9 cellular contexts compared by ENCODE assay signal in the genomic region with DNA sequence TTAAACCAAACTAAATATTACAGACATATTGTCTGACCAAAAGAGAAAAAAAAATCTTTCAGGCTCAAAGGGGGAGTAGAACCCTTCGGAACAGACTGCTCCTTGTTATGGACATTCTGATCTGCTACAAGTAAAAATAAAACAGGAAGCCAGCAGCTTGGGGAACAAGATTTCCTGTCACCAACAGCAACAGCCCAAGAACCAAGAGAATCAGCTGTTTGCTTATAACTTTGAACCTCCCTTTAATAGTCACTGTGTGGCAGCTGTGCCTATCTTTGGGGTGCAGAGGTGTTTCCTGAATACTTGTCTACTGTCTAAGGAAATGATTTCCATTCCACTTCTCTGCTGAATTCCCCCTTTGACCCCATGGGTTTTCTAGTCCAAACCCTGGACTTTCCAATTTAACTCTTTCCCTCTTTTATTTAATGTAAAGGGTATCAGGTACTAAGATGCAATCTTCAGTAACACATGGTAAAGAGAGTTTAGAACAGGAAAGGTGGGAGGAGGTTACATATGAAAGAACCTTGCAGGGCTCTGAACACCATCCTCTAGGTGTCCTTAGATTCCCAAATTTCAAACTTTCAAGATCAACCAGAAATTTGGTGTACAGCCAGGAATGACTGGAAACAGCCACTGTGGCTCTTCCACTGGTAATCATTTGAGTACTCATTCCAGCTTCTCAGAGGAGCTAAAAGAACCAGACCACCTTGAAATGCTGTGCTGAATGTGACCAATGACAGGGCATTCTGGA. TPM values are rescaled to one million over a fixed set of nuclear protein-coding genes. Genes with fewer than 3 reads are reported as not detected.
DNase-seq lines count a peak whose midpoint lies in the region; ATAC-seq and TF ChIP-seq lines count a peak whose summit lies in the region.
"Had no signal": no experiment of that assay in that cellular context is flagged by ENCODE, and none has a peak within 500 bp of the region (broad histone marks: within the 10 kb centered on the region; RNA-seq: fewer than 3 reads in every experiment).

No MANE protein-coding gene starts in this region.

- H3K36me3 ChIP-seq in left lung (peaks cover 0 to 23% of the 10 kb centered on the region in 2 donors), transverse colon (peaks cover 0 to 7% (median 0%) of the 10 kb centered on the region in 4 donors)

- peak overlapping the region; percentile 55 to 85 for H3K27ac ChIP-seq in left lung
- H3K27ac ChIP-seq in transverse colon = peak overlapping the region; percentile 63 to 79 (median 74)

- no peak for TF ChIP-seq POLR2A in transverse colon (IDR thresholded peaks at IDR 0.05)

- CTCF ChIA-PET in activated naive CD4-positive, alpha-beta T cell treated with anti-CD3 and anti-CD28 coated beads for 36 hours (lab: Charles Lee) = interaction anchor here (1.0 to 1.8 kb wide), 5 partner anchors 8 to 344 kb away, joined by 3 to 7 read pairs (median 5); no protein-coding TSS in a partner anchor

- peak overlapping the region; percentile 76 for H3K27ac Mint-ChIP-seq in activated naive CD4-positive, alpha-beta T cell treated with anti-CD3 and anti-CD28 coated beads for 36 hours
- H3K27ac Mint-ChIP-seq in progenitor cell of endocrine pancreas = no peak overlapping the region

- no peaks in the 10 kb centered on the region for H3K9me3 Mint-ChIP-seq in activated naive CD4-positive, alpha-beta T cell treated with anti-CD3 and anti-CD28 coated beads for 36 hours
- no peaks in the 10 kb centered on the region for H3K9me3 Mint-ChIP-seq in progenitor cell of endocrine pancreas (ENCODE audit: low read depth)

- peaks cover 11% of the 10 kb centered on the region for H3K36me3 Mint-ChIP-seq in activated naive CD4-positive, alpha-beta T cell treated with anti-CD3 and anti-CD28 coated beads for 36 hours (ENCODE audit: low read depth)
- H3K36me3 Mint-ChIP-seq in progenitor cell of endocrine pancreas (ENCODE audit: insufficient read depth) = peaks cover 2% of the 10 kb centered on the region

- in situ Hi-C loops in transverse colon (cut with MboI; ENCODE audit: low pct_ligation_motif_present in 1 of 4, low pct_unique_long_range_greater_than_20kb in 1 of 4, low sequenced_read_pairs in 3 of 4) = no loop called here

- H3K9me3 ChIP-seq in left lung (no peaks in the 10 kb centered on the region), transverse colon (no peaks in the 10 kb centered on the region)

- TF ChIP-seq EP300 in transverse colon (IDR thresholded peaks at IDR 0.05; ENCODE audit: low read depth) = no peak

- no peak for TF ChIP-seq CTCF in left lung (IDR thresholded peaks at IDR 0.05)
- no peak for TF ChIP-seq CTCF in transverse colon (IDR thresholded peaks at IDR 0.05)
- TF ChIP-seq CTCF in progenitor cell of endocrine pancreas (IDR thresholded peaks at IDR 0.05; ENCODE audit: unreplicated experiment) = no peak

- DNase-seq in activated naive CD4-positive, alpha-beta T cell treated with anti-CD3 and anti-CD28 coated beads for 36 hours = peak; percentile 41
- DNase-seq in activated naive CD4-positive, alpha-beta T cell treated with anti-CD3 and anti-CD28 coated beads, Interleukin-2, amount 50 U/mL, for 16 hours = no peak
- peak in 30 of 58 donors; percentile 9 to 87 (median 20) for DNase-seq in anterior cingulate cortex (lab: John Stamatoyannopoulos, UW)
- DNase-seq in left lung = no peak
- no peak for DNase-seq in transverse colon
- no peak for DNase-seq in progenitor cell of endocrine pancreas (ENCODE audit: low spot score, unreplicated experiment)
- DNase-seq in mesenteric fat pad (ENCODE audit: low spot score) = no peak

- H3K27me3 ChIP-seq in left lung (no peaks in the 10 kb centered on the region), transverse colon (no peaks in the 10 kb centered on the region)

- H3K27me3 Mint-ChIP-seq in activated naive CD4-positive, alpha-beta T cell treated with anti-CD3 and anti-CD28 coated beads for 36 hours (ENCODE audit: low read depth) = no peaks in the 10 kb centered on the region
- no peaks in the 10 kb centered on the region for H3K27me3 Mint-ChIP-seq in progenitor cell of endocrine pancreas

- intact Hi-C loops in activated naive CD4-positive, alpha-beta T cell treated with anti-CD3 and anti-CD28 coated beads for 36 hours (cut with micrococcal nuclease) = loop anchor here (1.0 to 2.0 kb wide), 2 partner anchors 14 to 92 kb away; no protein-coding TSS in a partner anchor
- intact Hi-C loops in left lung (cut with DNase I) = no loop called here
- intact Hi-C loops in transverse colon (cut with DNase I; ENCODE audit: low total_unique reads) = loop anchor here (1.0 kb wide), 1 partner anchor 21 kb away; no protein-coding TSS in a partner anchor

- peaks cover 84% of the 10 kb centered on the region for H3K4me1 Mint-ChIP-seq in activated naive CD4-positive, alpha-beta T cell treated with anti-CD3 and anti-CD28 coated beads for 36 hours (ENCODE audit: low read depth)
- H3K4me1 Mint-ChIP-seq in progenitor cell of endocrine pancreas (ENCODE audit: low read depth) = peaks cover 25% of the 10 kb centered on the region

- peak overlapping the region; percentile 12 for H3K4me3 Mint-ChIP-seq in activated naive CD4-positive, alpha-beta T cell treated with anti-CD3 and anti-CD28 coated beads for 36 hours
- no peak overlapping the region for H3K4me3 Mint-ChIP-seq in progenitor cell of endocrine pancreas (ENCODE audit: low read depth)

- ATAC-seq in left lung = peak; percentile 38
- ATAC-seq in HG03159 (IDR thresholded peaks at IDR 0.05; ENCODE audit: unreplicated experiment) = no peak

- H3K4me3 ChIP-seq in left lung = no peak overlapping the region
- H3K4me3 ChIP-seq in transverse colon = peak overlapping the region in 1 of 4 donors; percentile 7

- H3K4me1 ChIP-seq in left lung (peaks cover 58 to 98% of the 10 kb centered on the region in 2 donors), transverse colon (peaks cover 59 to 90% (median 64%) of the 10 kb centered on the region in 4 donors)

- WGBS in transverse colon (ENCODE audit: low coverage in 1 of 2), 2 donors = 20 to 45% methylated on average over 1 of the region's 1 CpG

RNA-seq across cellular contexts. Expression of a gene that starts 38.7 kb away (rescaled TPM):
- under 1 TPM; 0.64 to 0.74 TPM for total RNA-seq in activated naive CD4-positive, alpha-beta T cell treated with anti-CD3 and anti-CD28 coated beads for 36 hours
- under 1 TPM; 0.16 to 0.29 TPM for total RNA-seq in left lung
- not detected for total RNA-seq in transverse colon
- 1.00 and 1.1 TPM in 2 replicates for total RNA-seq in progenitor cell of endocrine pancreas
- total RNA-seq in mesenteric fat pad = 0.51 TPM

RNA-seq across cellular contexts. Expression of a gene that starts 47.9 kb away (rescaled TPM):
- not detected for total RNA-seq in activated naive CD4-positive, alpha-beta T cell treated with anti-CD3 and anti-CD28 coated beads for 36 hours
- total RNA-seq in left lung = 1 to 10 TPM; 4.0 to 5.9 TPM
- total RNA-seq in transverse colon = not detected
- total RNA-seq in progenitor cell of endocrine pancreas = not detected in 2 replicates
- total RNA-seq in mesenteric fat pad = not detected
- total RNA-seq: T-helper 2 cell treated with Interferon-gamma antibody and Interleukin-4, amounts not matched to agents 100 ng/mL and 5 ng/mL, for 36 hours had no signal

RNA-seq across cellular contexts. Expression of a gene that starts 56.5 kb away (rescaled TPM):
- total RNA-seq in activated naive CD4-positive, alpha-beta T cell treated with anti-CD3 and anti-CD28 coated beads for 36 hours = not detected
- 100 to 1,000 TPM; 156 to 487 TPM for total RNA-seq in left lung
- total RNA-seq in transverse colon = 1 to 10 TPM in 2 of 4 donors, not detected in 2; 1.2 to 1.9 TPM
- not detected in 2 replicates for total RNA-seq in progenitor cell of endocrine pancreas
- total RNA-seq in mesenteric fat pad = 51.9 TPM
- total RNA-seq: T-helper 2 cell treated with Interferon-gamma antibody and Interleukin-4, amounts not matched to agents 100 ng/mL and 5 ng/mL, for 36 hours had no signal

RNA-seq across cellular contexts. Expression of a gene that starts 58.9 kb away (rescaled TPM):
- 100 to 1,000 TPM; 105 to 106 TPM for total RNA-seq in activated naive CD4-positive, alpha-beta T cell treated with anti-CD3 and anti-CD28 coated beads for 36 hours
- total RNA-seq in left lung = 100 to 1,000 TPM; 108 to 138 TPM
- 100 to 1,000 TPM in 1 of 4 donors, 10 to 100 TPM in 3; 34.6 to 114 (median 60.9) TPM for total RNA-seq in transverse colon
- total RNA-seq in progenitor cell of endocrine pancreas = 74.6 and 76.9 TPM in 2 replicates
- total RNA-seq in mesenteric fat pad = 156 TPM

Comparison
In these comparisons a context has a peak if more than half of its experiments do, and no peak if none do; other contexts are left out.
1. DNase-seq: peak in activated naive CD4-positive, alpha-beta T cell treated with anti-CD3 and anti-CD28 coated beads for 36 hours (single experiment) and anterior cingulate cortex (30 of 58); none in activated naive CD4-positive, alpha-beta T cell treated with anti-CD3 and anti-CD28 coated beads, Interleukin-2, amount 50 U/mL, for 16 hours (single experiment), left lung (0 of 2), transverse colon (single experiment), progenitor cell of endocrine pancreas (single experiment) and mesenteric fat pad (single experiment).
2. RNA of a gene that starts 56.5 kb away (total RNA-seq): 156 to 487 TPM in left lung and 51.9 TPM in mesenteric fat pad (single experiment); 1.2 to 1.9 TPM in transverse colon, not detected in progenitor cell of endocrine pancreas and not detected in activated naive CD4-positive, alpha-beta T cell treated with anti-CD3 and anti-CD28 coated beads for 36 hours; every median in the first group is over 10 times any median in the second.
3. intact Hi-C loops: an anchor here in activated naive CD4-positive, alpha-beta T cell treated with anti-CD3 and anti-CD28 coated beads for 36 hours (1.0 to 2.0 kb wide) and transverse colon (1.0 kb wide); none called in left lung.